Comparison of ENCODE assay signal across 21 cellular contexts in the genomic region with DNA sequence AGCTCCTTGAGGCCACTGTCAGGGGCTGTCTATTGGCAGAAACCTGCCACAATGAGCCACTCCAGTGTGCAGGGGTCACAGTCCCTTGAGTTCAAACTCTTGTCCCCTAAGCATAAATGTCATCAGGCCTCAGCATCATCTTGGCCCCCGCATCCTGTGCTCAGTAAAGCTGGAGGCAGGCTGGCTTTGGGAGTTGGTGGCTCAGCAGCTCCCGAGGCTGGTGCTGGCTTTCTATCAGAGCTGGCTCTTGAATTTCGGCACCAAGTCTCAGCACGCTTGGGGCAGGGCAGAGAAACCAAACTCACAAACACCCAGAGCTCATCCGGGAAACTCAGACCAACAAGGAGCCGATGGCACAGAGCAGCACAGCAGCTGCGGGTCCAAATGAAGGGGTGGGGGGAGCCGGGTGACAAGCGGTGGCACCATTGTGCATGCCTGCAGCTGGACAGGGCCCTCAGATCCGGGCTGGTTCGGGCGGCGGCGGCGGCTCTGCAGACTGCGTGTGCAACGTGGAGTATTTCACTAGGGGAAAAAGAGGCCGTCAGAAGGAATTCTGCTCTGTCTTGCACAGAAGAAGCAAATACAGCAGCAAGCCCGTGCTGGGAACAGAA.
DNase-seq lines count a peak whose midpoint lies in the region; ATAC-seq, FAIRE-seq and TF ChIP-seq lines count a peak whose summit lies in the region.
"Had no signal": no experiment of that assay in that cellular context is flagged by ENCODE, and none has a peak within 500 bp of the region (broad histone marks: within the 10 kb centered on the region; RNA-seq: fewer than 3 reads in every experiment).

No MANE protein-coding gene starts in this region.

- H3K27ac ChIP-seq in caudate nucleus (ENCODE audit: low read depth, low read length) (peak overlapping the region; percentile 83), thyroid gland (no peak overlapping the region)

- no peaks in the 10 kb centered on the region for H3K9me3 Mint-ChIP-seq in osteocyte (ENCODE audit: unreplicated experiment)
- H3K9me3 Mint-ChIP-seq: CD4-positive, CD25-positive, alpha-beta regulatory T cell; IgD-negative memory B cell had no signal

- no peak for TF ChIP-seq POLR2A in thyroid gland (IDR thresholded peaks at IDR 0.05)
- no peak for TF ChIP-seq POLR2A in GM12892 (IDR thresholded peaks at IDR 0.05; ENCODE audit: low read depth, low read length)

- H3K36me3 ChIP-seq in thyroid gland = no peaks in the 10 kb centered on the region

- DNase-seq in Ammon's horn (ENCODE audit: low spot score) (peak; percentile 62), caudate nucleus (lab: John Stamatoyannopoulos, UW) (peak in 43 of 61 donors; percentile 3 to 65 (median 26)), hypothalamus (lab: John Stamatoyannopoulos, UW) (peak in 28 of 51 donors; percentile 1 to 67 (median 30)), osteocyte (ENCODE audit: extremely low spot score, unreplicated experiment) (peak; percentile 80), thyroid gland (no peak), GM12892 (ENCODE audit: insufficient read length) (no peak)
- DNase-seq in stimulated activated CD4-positive, alpha-beta T cell treated with anti-CD3 and anti-CD28 coated beads, Interleukin-15, amount 100 ng/mL, for 24 hours = no peak
- DNase-seq: 8988T; CD4-positive, CD25-positive, alpha-beta regulatory T cell; COR-L47; DMS 273 treated with DMSO at 0.1 percent for 48 hours; H9; Karpas-422; NCI-H1417 treated with DMSO at 0.1 percent for 48 hours; NCI-H1930; NCI-H226; NCI-H524 treated with DMSO at 0.1 percent for 48 hours had no signal

- H3K27me3 ChIP-seq in thyroid gland = no peaks in the 10 kb centered on the region

- intact Hi-C loops in thyroid gland (cut with DNase I) = no loop called here

- WGBS in thyroid gland, 2 donors = 92 to 98% methylated on average over 2 to 17 of the region's 19 CpGs

- no peak for TF ChIP-seq CTCF in osteocyte (IDR thresholded peaks at IDR 0.05)
- no peak for TF ChIP-seq CTCF in thyroid gland (IDR thresholded peaks at IDR 0.05)

- no peak for ATAC-seq in GM18870 (IDR thresholded peaks at IDR 0.05; ENCODE audit: unreplicated experiment)

- H3K4me1 Mint-ChIP-seq in osteocyte (ENCODE audit: unreplicated experiment) = no peaks in the 10 kb centered on the region
- H3K4me1 Mint-ChIP-seq: B cell had no signal

- H3K4me3 Mint-ChIP-seq in osteocyte (ENCODE audit: unreplicated experiment) = no peak overlapping the region
- H3K4me3 Mint-ChIP-seq: B cell, H9, IgD-negative memory B cell had no signal

- no peaks in the 10 kb centered on the region for H3K36me3 Mint-ChIP-seq in osteocyte (ENCODE audit: unreplicated experiment)
- H3K36me3 Mint-ChIP-seq: CD4-positive, CD25-positive, alpha-beta regulatory T cell; IgD-negative memory B cell had no signal

- H3K4me1 ChIP-seq in thyroid gland = peaks cover 0 to 5% of the 10 kb centered on the region in 2 donors

- H3K9me3 ChIP-seq in thyroid gland = no peaks in the 10 kb centered on the region

- no peak overlapping the region for H3K4me3 ChIP-seq in thyroid gland (replicated peaks in 1 of 3)

- H3K27me3 Mint-ChIP-seq in osteocyte (ENCODE audit: unreplicated experiment) = no peaks in the 10 kb centered on the region
- H3K27me3 Mint-ChIP-seq: B cell; CD4-positive, CD25-positive, alpha-beta regulatory T cell; IgD-negative memory B cell had no signal

- no peak for FAIRE-seq in GM12892 (lab: Jason Lieb, UNC)
- FAIRE-seq: G401.6 had no signal

- no peak overlapping the region for H3K27ac Mint-ChIP-seq in osteocyte (ENCODE audit: unreplicated experiment)
- H3K27ac Mint-ChIP-seq: B cell, H9 had no signal

Comparison
In these comparisons a context has a peak if more than half of its experiments do, and no peak if none do; other contexts are left out.
1. DNase-seq: peak in Ammon's horn (single experiment), caudate nucleus (43 of 61), hypothalamus (28 of 51) and osteocyte (single experiment); none in thyroid gland (0 of 2), GM12892 (single experiment) and stimulated activated CD4-positive, alpha-beta T cell treated with anti-CD3 and anti-CD28 coated beads, Interleukin-15, amount 100 ng/mL, for 24 hours (single experiment).